Comparison of ENCODE assay signal across 33 cellular contexts in the genomic region with DNA sequence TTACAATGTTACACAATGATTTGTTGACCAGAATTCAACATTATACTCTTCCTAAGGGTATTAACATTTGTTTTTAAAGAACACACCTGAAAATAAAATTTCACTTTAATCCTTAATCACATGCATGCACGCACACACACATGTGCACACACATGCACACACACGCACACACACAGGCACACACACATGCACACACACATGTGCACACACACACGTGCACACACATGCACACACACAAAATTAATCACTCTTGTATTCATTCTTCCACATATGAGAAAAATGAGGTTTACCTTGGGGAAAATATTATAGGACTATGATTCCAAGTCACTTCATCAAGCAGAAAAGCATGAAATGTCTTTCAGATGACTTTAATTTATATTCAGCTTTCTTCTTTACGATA.
"Had no signal": no experiment of that assay in that cellular context is flagged by ENCODE, and none has a peak within 500 bp of the region (broad histone marks: within the 10 kb centered on the region; RNA-seq: fewer than 3 reads in every experiment).

No MANE protein-coding gene starts in this region.

- H3K4me1 ChIP-seq: adrenal gland, ascending aorta, body of pancreas, breast epithelium had no signal

- H3K9me3 ChIP-seq: adrenal gland, ascending aorta, body of pancreas, breast epithelium had no signal

- FAIRE-seq: astrocyte, bronchial epithelial cell had no signal

- DNase-seq: activated effector memory CD4-positive, alpha-beta T cell treated with anti-CD3 and anti-CD28 coated beads, Interleukin-2, amount 50 U/mL, for 16 hours; activated effector memory CD4-positive, alpha-beta T cell treated with Interleukin-2 at 50 U/mL for 16 hours; activated gamma-delta T cell; activated gamma-delta T cell treated with Interleukin-2 at 50 U/mL for 16 hours; activated naive CD4-positive, alpha-beta T cell; activated naive CD4-positive, alpha-beta T cell treated with anti-CD3 and anti-CD28 coated beads for 36 hours; activated naive CD4-positive, alpha-beta T cell treated with anti-CD3 and anti-CD28 coated beads, Interleukin-2, amount 10 ng/mL, durations not matched to agents 7 days and 5 days; activated naive CD4-positive, alpha-beta T cell treated with anti-CD3 and anti-CD28 coated beads, Interleukin-2, amount 50 U/mL, for 16 hours; activated naive CD4-positive, alpha-beta T cell treated with Interleukin-2 at 50 U/mL for 16 hours; activated naive CD8-positive, alpha-beta T cell treated with anti-CD3 and anti-CD28 coated beads for 36 hours; activated naive CD8-positive, alpha-beta T cell treated with anti-CD3 and anti-CD28 coated beads, Interleukin-2, amount 10 ng/mL, durations not matched to agents 7 days and 5 days; activated naive CD8-positive, alpha-beta T cell treated with anti-CD3 and anti-CD28 coated beads, Interleukin-2, amount 50 U/mL, for 24 hours; activated T-cell treated with anti-CD3 and anti-CD28 coated beads, Interleukin-2, amount 50 U/mL, for 24 hours; activated T-cell treated with anti-CD3 and anti-CD28 coated beads, Interleukin-2, amount 50 U/mL, for 4 hours; activated T-cell treated with anti-CD3 and anti-CD28 coated beads, Interleukin-2, amount 50 U/mL, for 48 hours; activated T-cell treated with anti-CD3 and anti-CD28 coated beads, Interleukin-2, amount 50 U/mL, for 72 hours; adrenal gland; amniotic stem cell; amygdala; anterior cingulate cortex; aorta; body of pancreas; brain microvascular endothelial cell; caudate nucleus; central memory CD4-positive, alpha-beta T cell; cerebellar nuclear complex had no signal

- H3K36me3 ChIP-seq: adrenal gland, ascending aorta, brain microvascular endothelial cell, breast epithelium, cardiac muscle cell had no signal

- H3K27ac ChIP-seq: adrenal gland, ascending aorta, body of pancreas, brain microvascular endothelial cell, breast epithelium, cardiac muscle cell had no signal

- ATAC-seq: activated naive CD4-positive, alpha-beta T cell treated with anti-CD3 and anti-CD28 coated beads, Interleukin-2, amount 50 U/mL, for 72 hours; activated naive CD8-positive, alpha-beta T cell treated with anti-CD3 and anti-CD28 coated beads, Interleukin-2, amount 50 U/mL, for 24 hours; activated T-cell treated with anti-CD3 and anti-CD28 coated beads, Interleukin-2, amount 50 U/mL, for 4 hours; activated T-cell treated with anti-CD3 and anti-CD28 coated beads, Interleukin-2, amount 50 U/mL, for 72 hours; activated T-helper 17 cell treated with anti-CD3 and anti-CD28 coated beads, Interleukin-2, amount 50 U/mL, for 72 hours; body of pancreas had no signal

- H3K4me3 ChIP-seq: adrenal gland, ascending aorta, body of pancreas, breast epithelium, cardiac muscle cell had no signal

- H3K27me3 ChIP-seq: adrenal gland, ascending aorta, body of pancreas, brain microvascular endothelial cell, breast epithelium, cardiac muscle cell had no signal
